In the genomic region with DNA sequence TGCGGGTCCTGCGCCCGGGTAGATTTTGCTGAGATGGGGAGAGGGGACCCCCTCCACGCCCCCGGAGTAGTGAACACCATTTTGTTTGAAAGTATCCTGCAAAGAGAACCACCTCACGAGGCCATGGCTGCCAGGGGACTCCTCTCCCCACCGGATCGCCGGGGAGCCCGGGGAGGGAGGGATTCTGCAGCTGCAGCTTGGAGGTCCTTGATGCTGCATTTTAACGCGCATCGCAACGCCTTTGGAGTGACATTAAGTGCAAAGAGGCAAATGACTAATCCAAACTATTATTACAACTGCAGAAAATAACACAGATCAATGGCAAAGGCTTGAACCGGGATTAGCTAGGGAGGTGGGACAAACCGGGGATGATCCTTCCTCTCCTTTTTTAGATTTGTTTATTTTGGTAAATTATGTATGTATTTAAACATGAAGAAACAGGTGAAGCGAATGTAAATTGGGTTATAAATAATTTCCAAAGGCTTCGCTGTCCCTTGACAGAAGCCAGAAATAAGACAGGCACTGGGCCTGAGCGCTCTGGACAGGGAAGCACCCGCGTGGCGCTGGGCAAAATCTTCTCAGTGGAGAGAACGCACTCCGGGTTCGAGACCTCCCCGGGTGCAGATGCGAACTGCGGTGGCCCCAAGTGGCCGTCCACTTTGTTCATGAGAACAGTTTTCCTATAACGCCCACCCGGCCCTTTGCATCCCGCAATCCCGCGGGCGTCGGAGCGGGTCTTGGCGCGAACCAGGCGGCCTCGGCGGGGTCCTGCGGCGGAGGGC, we compare ENCODE assay signal across 7 cellular contexts. TPM values are rescaled to one million over a fixed set of nuclear protein-coding genes. Genes with fewer than 3 reads are reported as not detected.
DNase-seq lines count a peak whose midpoint lies in the region; ATAC-seq and TF ChIP-seq lines count a peak whose summit lies in the region.

No MANE protein-coding gene starts in this region.

- DNase-seq in H7 (no peak), NCI-H345 treated with DMSO at 0.1 percent for 48 hours (lab: John Stamatoyannopoulos, UW; ENCODE audit: unreplicated experiment) (peak; percentile 75), posterior cingulate gyrus (peak in 7 of 10 donors; percentile 14 to 87 (median 36)), NCI-H2081 treated with DMSO at 0.1 percent for 48 hours (lab: John Stamatoyannopoulos, UW) (no peak), prostate gland (ENCODE audit: low spot score) (no peak), D341Med (ENCODE audit: low spot score) (no peak)
- no peak for DNase-seq in effector memory CD8-positive, alpha-beta T cell

- no peak for TF ChIP-seq CTCF in prostate gland (IDR thresholded peaks at IDR 0.05)

- WGBS in prostate gland: 9% methylated on average over 41 of the region's 44 CpGs

- H3K9me3 ChIP-seq in prostate gland: no peaks in the 10 kb centered on the region

- peaks cover 61 to 89% of the 10 kb centered on the region in 2 donors for H3K27me3 Mint-ChIP-seq in effector memory CD8-positive, alpha-beta T cell

- TF ChIP-seq POLR2A in prostate gland (IDR thresholded peaks at IDR 0.05): no peak

- H3K9me3 Mint-ChIP-seq in effector memory CD8-positive, alpha-beta T cell: no peaks in the 10 kb centered on the region

- no peaks in the 10 kb centered on the region for H3K36me3 Mint-ChIP-seq in effector memory CD8-positive, alpha-beta T cell (ENCODE audit: insufficient read depth)

- peak overlapping the region; percentile 74 to 77 for H3K4me3 Mint-ChIP-seq in effector memory CD8-positive, alpha-beta T cell

- no peak overlapping the region for H3K27ac Mint-ChIP-seq in effector memory CD8-positive, alpha-beta T cell

- H3K27ac ChIP-seq in prostate gland: no peak overlapping the region

- no peak for ATAC-seq in effector memory CD8-positive, alpha-beta T cell (replicated peaks)

- peaks cover 7 to 14% of the 10 kb centered on the region in 2 donors for H3K4me1 Mint-ChIP-seq in effector memory CD8-positive, alpha-beta T cell (ENCODE audit: low read depth in 2 of 2)

- peaks cover 22% of the 10 kb centered on the region for H3K4me1 ChIP-seq in prostate gland (replicated peaks)

- H3K27me3 ChIP-seq in H7 (ENCODE audit: control insufficient read depth, insufficient read depth, low read length) (peaks cover 64% of the 10 kb centered on the region), prostate gland (replicated peaks; ENCODE audit: insufficient read depth) (peaks cover 34% of the 10 kb centered on the region)

- intact Hi-C loops in posterior cingulate gyrus (cut with DNase I) (loop anchor here (1.0 to 10.0 kb wide), 2 partner anchors 95 to 168 kb away; no protein-coding TSS in a partner anchor), prostate gland (cut with DNase I) (loop anchor here (5.0 kb wide), 3 partner anchors 75 to 170 kb away; no protein-coding TSS in a partner anchor)

- H3K4me3 ChIP-seq in H7 (ENCODE audit: insufficient read depth, low read depth, low read length) (peak overlapping the region; percentile 63), prostate gland (peak overlapping the region in 1 of 2 donors; percentile 32)

- no peaks in the 10 kb centered on the region for H3K36me3 ChIP-seq in H7 (replicated peaks; ENCODE audit: control insufficient read depth, insufficient read depth, low read length)
- H3K36me3 ChIP-seq in prostate gland: no peaks in the 10 kb centered on the region

RNA-seq across cellular contexts. Expression of a gene that starts 0.9 kb away (rescaled TPM):
- 3.8 and 4.4 TPM in 2 replicates for total RNA-seq in H7 (2014; rRNA removed; shearing (Covaris generic))
- total RNA-seq in prostate gland: 1 to 10 TPM in 1 of 2 donors, not detected in 1; 1.2 TPM

Comparison
In these comparisons a context has a peak if more than half of its experiments do, and no peak if none do; other contexts are left out.
1. DNase-seq: peak in NCI-H345 treated with DMSO at 0.1 percent for 48 hours (single experiment) and posterior cingulate gyrus (7 of 10); none in H7 (single experiment), effector memory CD8-positive, alpha-beta T cell (0 of 3), NCI-H2081 treated with DMSO at 0.1 percent for 48 hours (single experiment), prostate gland (single experiment) and D341Med (single experiment).